16 cellular contexts compared by ENCODE assay signal in the genomic region with DNA sequence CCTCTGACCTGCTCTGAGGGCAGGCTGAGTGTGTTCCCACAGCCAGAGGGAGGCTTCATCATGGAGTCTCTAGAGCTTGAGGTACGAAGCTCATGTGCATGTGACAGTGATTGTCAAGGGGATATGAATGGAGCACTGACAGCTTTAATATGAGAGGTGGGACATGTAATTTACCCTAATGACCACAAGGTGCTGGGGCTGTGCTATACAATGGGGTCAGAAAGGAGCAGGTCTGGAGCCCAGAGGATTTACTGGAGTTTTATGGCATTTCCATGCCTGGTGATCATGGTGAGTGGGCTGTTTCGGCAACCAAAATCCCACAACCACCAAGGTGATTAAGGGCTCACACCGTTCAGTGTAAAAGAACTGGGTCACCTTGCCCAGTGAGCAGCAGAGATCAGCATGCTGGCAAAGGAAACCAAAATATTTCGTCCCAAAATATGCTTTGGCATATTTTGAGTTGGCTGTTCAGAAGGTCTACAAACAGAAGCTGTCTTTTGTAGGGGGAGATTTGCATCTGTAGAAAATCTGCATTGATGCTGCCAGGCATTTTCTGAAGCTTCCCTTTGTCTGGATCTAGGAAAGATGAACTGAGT. TPM values are rescaled to one million over a fixed set of nuclear protein-coding genes. Genes with fewer than 3 reads are reported as not detected.
A peak's percentile ranks its signal among the peaks of the same experiment; 100 is the strongest.
DNase-seq lines count a peak whose midpoint lies in the region; ATAC-seq, FAIRE-seq and TF ChIP-seq lines count a peak whose summit lies in the region.
"Had no signal": no experiment of that assay in that cellular context is flagged by ENCODE, and none has a peak within 500 bp of the region (broad histone marks: within the 10 kb centered on the region; RNA-seq: fewer than 3 reads in every experiment).

No MANE protein-coding gene starts in this region.

- H3K9me3 Mint-ChIP-seq in activated naive CD4-positive, alpha-beta T cell treated with anti-CD3 and anti-CD28 coated beads for 36 hours: peaks cover 4% of the 10 kb centered on the region
- no peaks in the 10 kb centered on the region for H3K9me3 Mint-ChIP-seq in activated CD8-positive, alpha-beta T cell treated with anti-CD3 and anti-CD28 coated beads for 36 hours

- H3K27ac ChIP-seq in VCaP: no peak overlapping the region
- H3K27ac ChIP-seq: BLaER1, HL-60, Peyer's patch had no signal

- H3K27ac Mint-ChIP-seq in activated naive CD4-positive, alpha-beta T cell treated with anti-CD3 and anti-CD28 coated beads for 36 hours: no peak overlapping the region
- no peak overlapping the region for H3K27ac Mint-ChIP-seq in activated CD8-positive, alpha-beta T cell treated with anti-CD3 and anti-CD28 coated beads for 36 hours
- H3K27ac Mint-ChIP-seq: stimulated activated naive CD8-positive, alpha-beta T cell treated with anti-CD3 and anti-CD28 coated beads, Interleukin-15, Interleukin-2, amounts not matched to agents 100 ng/mL and 50 ng/mL, for 24 hours had no signal

- no peaks in the 10 kb centered on the region for H3K36me3 Mint-ChIP-seq in activated naive CD4-positive, alpha-beta T cell treated with anti-CD3 and anti-CD28 coated beads for 36 hours (ENCODE audit: low read depth)
- no peaks in the 10 kb centered on the region for H3K36me3 Mint-ChIP-seq in activated CD8-positive, alpha-beta T cell treated with anti-CD3 and anti-CD28 coated beads for 36 hours (ENCODE audit: low read depth)

- intact Hi-C loops in activated naive CD4-positive, alpha-beta T cell treated with anti-CD3 and anti-CD28 coated beads for 36 hours (cut with micrococcal nuclease): no loop called here
- intact Hi-C loops in head of caudate nucleus (cut with DNase I): no loop called here
- intact Hi-C loops in activated CD8-positive, alpha-beta T cell treated with anti-CD3 and anti-CD28 coated beads for 36 hours (cut with micrococcal nuclease): no loop called here

- POLR2A ChIA-PET in activated CD8-positive, alpha-beta T cell treated with anti-CD3 and anti-CD28 coated beads for 36 hours (lab: Charles Lee): interaction anchor here (1.4 kb wide), 1 partner anchor 50 kb away, joined by 3 read pairs; no protein-coding TSS in a partner anchor

- TF ChIP-seq CTCF in VCaP (conservative IDR thresholded peaks at IDR 0.05) (peak; percentile 64), D721Med (IDR thresholded peaks at IDR 0.05; ENCODE audit: insufficient read depth, missing control alignments) (no peak)
- no peak for TF ChIP-seq CTCF in activated CD8-positive, alpha-beta T cell treated with anti-CD3 and anti-CD28 coated beads for 36 hours (IDR thresholded peaks at IDR 0.05)

- in situ Hi-C loops in G401 (cut with HindIII; ENCODE audit: low sequenced_read_pairs): no loop called here

- peak; percentile 87 for DNase-seq in G401 (ENCODE audit: low spot score)
- peak; percentile 15 for DNase-seq in HT-29 (ENCODE audit: low spot score)
- DNase-seq in iPS-NIHi11 (ENCODE audit: low spot score): peak; percentile 49
- no peak for DNase-seq in activated naive CD4-positive, alpha-beta T cell treated with anti-CD3 and anti-CD28 coated beads for 36 hours
- DNase-seq in D721Med (ENCODE audit: insufficient read length, low spot score): no peak
- DNase-seq in head of caudate nucleus: no peak
- DNase-seq in activated CD8-positive, alpha-beta T cell treated with anti-CD3 and anti-CD28 coated beads for 36 hours: no peak
- DNase-seq: NCI-H345, Peyer's patch, right cardiac atrium had no signal

- no peak for FAIRE-seq in D721Med (lab: Jason Lieb, UNC)
- FAIRE-seq: astrocyte, frontal cortex had no signal

- no peak for ATAC-seq in activated CD8-positive, alpha-beta T cell treated with anti-CD3 and anti-CD28 coated beads for 36 hours
- ATAC-seq: right cardiac atrium had no signal

- CTCF ChIA-PET in activated naive CD4-positive, alpha-beta T cell treated with anti-CD3 and anti-CD28 coated beads for 36 hours (lab: Charles Lee): no interaction called here
- CTCF ChIA-PET in activated CD8-positive, alpha-beta T cell treated with anti-CD3 and anti-CD28 coated beads for 36 hours (lab: Charles Lee): interaction anchor here (1.1 kb wide), 1 partner anchor 51 kb away, joined by 3 read pairs; no protein-coding TSS in a partner anchor

- no peaks in the 10 kb centered on the region for H3K4me1 Mint-ChIP-seq in activated naive CD4-positive, alpha-beta T cell treated with anti-CD3 and anti-CD28 coated beads for 36 hours (ENCODE audit: low read depth)
- no peaks in the 10 kb centered on the region for H3K4me1 Mint-ChIP-seq in activated CD8-positive, alpha-beta T cell treated with anti-CD3 and anti-CD28 coated beads for 36 hours (ENCODE audit: low read depth)

- H3K4me3 Mint-ChIP-seq in activated naive CD4-positive, alpha-beta T cell treated with anti-CD3 and anti-CD28 coated beads for 36 hours: no peak overlapping the region
- no peak overlapping the region for H3K4me3 Mint-ChIP-seq in activated CD8-positive, alpha-beta T cell treated with anti-CD3 and anti-CD28 coated beads for 36 hours
- H3K4me3 Mint-ChIP-seq: stimulated activated naive CD8-positive, alpha-beta T cell treated with anti-CD3 and anti-CD28 coated beads, Interleukin-15, Interleukin-2, amounts not matched to agents 100 ng/mL and 50 ng/mL, for 24 hours had no signal

- peaks cover 27% of the 10 kb centered on the region for H3K27me3 Mint-ChIP-seq in activated naive CD4-positive, alpha-beta T cell treated with anti-CD3 and anti-CD28 coated beads for 36 hours (ENCODE audit: low read depth)
- peaks cover 29% of the 10 kb centered on the region for H3K27me3 Mint-ChIP-seq in activated CD8-positive, alpha-beta T cell treated with anti-CD3 and anti-CD28 coated beads for 36 hours

RNA-seq across cellular contexts. Expression of a gene that starts 40.1 kb away (rescaled TPM):
- 0.12 and 1.6 TPM in 2 replicates for total RNA-seq in G401 (2014; rRNA removed; shearing (Covaris generic))
- total RNA-seq in HT-29 (2014; rRNA removed; shearing (Covaris generic)): 2.5 and 4.2 TPM in 2 replicates
- not detected for total RNA-seq in activated naive CD4-positive, alpha-beta T cell treated with anti-CD3 and anti-CD28 coated beads for 36 hours
- not detected for total RNA-seq in activated CD8-positive, alpha-beta T cell treated with anti-CD3 and anti-CD28 coated beads for 36 hours

Comparison
In these comparisons a context has a peak if more than half of its experiments do, and no peak if none do; other contexts are left out.
1. DNase-seq: peak in G401 (single experiment), HT-29 (single experiment) and iPS-NIHi11 (single experiment); none in activated naive CD4-positive, alpha-beta T cell treated with anti-CD3 and anti-CD28 coated beads for 36 hours (single experiment), D721Med (single experiment), head of caudate nucleus (0 of 42) and activated CD8-positive, alpha-beta T cell treated with anti-CD3 and anti-CD28 coated beads for 36 hours (single experiment).